20 cellular contexts compared by ENCODE assay signal in genomic region chr7:133672866-133673265, GRCh38.
DNase-seq lines count a peak whose midpoint lies in the region; ATAC-seq, FAIRE-seq and TF ChIP-seq lines count a peak whose summit lies in the region.
"Had no signal": no experiment of that assay in that cellular context is flagged by ENCODE, and none has a peak within 500 bp of the region (broad histone marks: within the 10 kb centered on the region; RNA-seq: fewer than 3 reads in every experiment).

No MANE protein-coding gene starts in this region.

- H3K4ac ChIP-seq in mesendoderm (ENCODE audit: low read depth, low read length): no peak overlapping the region

- H3K4me1 ChIP-seq in GM23338 (ENCODE audit: insufficient read depth) (peaks cover 22% of the 10 kb centered on the region), mesendoderm (ENCODE audit: control insufficient read depth, low read depth, low read length) (no peaks in the 10 kb centered on the region)

- no peak overlapping the region for H3K23ac ChIP-seq in mesendoderm (ENCODE audit: low read length)

- peak overlapping the region; percentile 1; the same call in 1 of the 2 replicates for H3K27ac Mint-ChIP-seq in GM23338

- no peak overlapping the region for H3K4me3 Mint-ChIP-seq in GM23338
- H3K4me3 Mint-ChIP-seq: CD4-positive, alpha-beta memory T cell had no signal

- H3K9me2 ChIP-seq in GM23338 (ENCODE audit: insufficient read depth): no peaks in the 10 kb centered on the region; the same call in 1 of the 2 replicates

- peak; percentile 85 for FAIRE-seq in RCC 7860 (lab: Jason Lieb, UNC)
- FAIRE-seq: A204.1, G401.6, GM12891, GM19239, HepG2, HTR-8/SVneo had no signal

- no peak overlapping the region for H3K9ac ChIP-seq in mesendoderm (ENCODE audit: low read length)

- no peak for TF ChIP-seq CTCF in GM23338 (conservative IDR thresholded peaks at IDR 0.05; ENCODE audit: low read depth in 2 of 2)

- H3K56ac ChIP-seq in mesendoderm (ENCODE audit: low read length): no peak overlapping the region

- H3K4me2 ChIP-seq in GM23338: no peak overlapping the region
- H3K4me2 ChIP-seq in mesendoderm (ENCODE audit: low read length): no peak overlapping the region

- H2BK5ac ChIP-seq in mesendoderm (ENCODE audit: low read length): no peak overlapping the region

- DNase-seq in ACHN (peak; percentile 37), GM23338 (ENCODE audit: low spot score) (no peak), RCC 7860 (ENCODE audit: low spot score) (peak; percentile 43), kidney glomerular epithelial cell (lab: John Stamatoyannopoulos, UW) (peak; percentile 34), Right ventricle myocardium superior (no peak), mesendoderm (no peak), NCI-H1092 (lab: John Stamatoyannopoulos, UW) (no peak)
- DNase-seq: BE2C; CD4-positive, alpha-beta memory T cell; DMS79 treated with DMSO at 0.1 percent for 48 hours; EL; H7 had no signal

- H3K79me1 ChIP-seq in mesendoderm (ENCODE audit: low read length): no peaks in the 10 kb centered on the region

- ATAC-seq in GM23338: no peak
- ATAC-seq in Right ventricle myocardium superior (ENCODE audit: poor library complexity): no peak
- no peak for ATAC-seq in GM19397 (IDR thresholded peaks at IDR 0.05; ENCODE audit: unreplicated experiment)
- ATAC-seq: HepG2 had no signal

- peaks cover 31% of the 10 kb centered on the region for H3K4me1 Mint-ChIP-seq in GM23338

- H3K27ac ChIP-seq in GM23338 (ENCODE audit: low read depth) (no peak overlapping the region), mesendoderm (ENCODE audit: low read depth, low read length) (no peak overlapping the region)
- H3K27ac ChIP-seq: C4-2B had no signal

- H3K18ac ChIP-seq in mesendoderm (ENCODE audit: low read length): no peak overlapping the region

- H2AFZ ChIP-seq in GM23338: no peak overlapping the region

- H3K27me3 ChIP-seq in GM23338 (ENCODE audit: insufficient read depth) (no peaks in the 10 kb centered on the region), mesendoderm (ENCODE audit: insufficient read depth, low read length, poor library complexity) (no peaks in the 10 kb centered on the region)
- H3K27me3 ChIP-seq: BE2C had no signal

- no peak overlapping the region for H2AK5ac ChIP-seq in mesendoderm (ENCODE audit: low read length)

- in situ Hi-C loops in ACHN (cut with HindIII; ENCODE audit: low pct_ligation_motif_present, low pct_unique_long_range_greater_than_20kb, low sequenced_read_pairs): no loop called here

- H4K20me1 ChIP-seq in GM23338 (replicated peaks; ENCODE audit: insufficient read depth): no peaks in the 10 kb centered on the region

- H2BK15ac ChIP-seq in mesendoderm (replicated peaks; ENCODE audit: low read depth): no peak overlapping the region

- peaks cover 1% of the 10 kb centered on the region for H3K27me3 Mint-ChIP-seq in GM23338 (ENCODE audit: insufficient read depth, low read depth, poor library complexity)
- H3K27me3 Mint-ChIP-seq: CD4-positive, alpha-beta memory T cell had no signal

- H3K36me3 ChIP-seq in GM23338 (ENCODE audit: insufficient read depth) (no peaks in the 10 kb centered on the region), mesendoderm (ENCODE audit: control insufficient read depth, insufficient read depth, low read length) (no peaks in the 10 kb centered on the region)
- H3K36me3 ChIP-seq: BE2C had no signal

- intact Hi-C loops in Right ventricle myocardium superior (cut with DNase I): no loop called here

- H3K4me3 ChIP-seq in GM23338 (no peak overlapping the region), mesendoderm (ENCODE audit: low read length) (no peak overlapping the region)

- no peak overlapping the region for H2BK120ac ChIP-seq in mesendoderm (ENCODE audit: low read depth, low read length)

- no peaks in the 10 kb centered on the region for H3F3A ChIP-seq in GM23338 (replicated peaks; ENCODE audit: low read depth)

- no peak overlapping the region for H4K5ac ChIP-seq in mesendoderm (ENCODE audit: low read length)

- H3K79me2 ChIP-seq in GM23338 (replicated peaks; ENCODE audit: insufficient read depth): no peaks in the 10 kb centered on the region
- H3K79me2 ChIP-seq in mesendoderm (ENCODE audit: control insufficient read depth, insufficient read depth, low read length): no peaks in the 10 kb centered on the region

- H4K8ac ChIP-seq in mesendoderm (ENCODE audit: low read depth, low read length): no peak overlapping the region

- WGBS in mesendoderm (ENCODE audit: extremely low coverage, insufficient coverage, low lambda C conversion rate): no CpG with 5 or more reads among the region's 1 CpG

- H3K9me3 Mint-ChIP-seq in GM23338: no peaks in the 10 kb centered on the region

- no peaks in the 10 kb centered on the region; the same call in 2 of the 3 replicates for H3K36me3 Mint-ChIP-seq in GM23338 (ENCODE audit: low read depth)

TF ChIP-seq in GM23338, 12 proteins besides CTCF, POLR2A, EP300 and RAD21:
- TF ChIP-seq STAT1 (IDR thresholded peaks at IDR 0.05; ENCODE audit: unreplicated experiment) (no peak), EZH2 (IDR thresholded peaks at IDR 0.05; ENCODE audit: low read depth, unreplicated experiment) (no peak)
TF ChIP-seq in GM23338: peak in this region for 0.

Comparison
In these comparisons a context has a peak if more than half of its experiments do, and no peak if none do; other contexts are left out.
1. DNase-seq: peak in ACHN (single experiment), RCC 7860 (single experiment) and kidney glomerular epithelial cell (single experiment); none in GM23338 (single experiment), Right ventricle myocardium superior (single experiment), mesendoderm (single experiment) and NCI-H1092 (single experiment).